ENCODE assay signal across 27 cellular contexts in genomic region chr2:46400041-46400440, GRCh38.
"Had no signal": no experiment of that assay in that cellular context is flagged by ENCODE, and none has a peak within 500 bp of the region (broad histone marks: within the 10 kb centered on the region; RNA-seq: fewer than 3 reads in every experiment).

No MANE protein-coding gene starts in this region.

- H3K4me1 ChIP-seq: ascending aorta, breast epithelium, colonic mucosa, gastroesophageal sphincter, heart right ventricle had no signal

- H3K36me3 ChIP-seq: ascending aorta, breast epithelium, cardiac muscle cell, colonic mucosa, gastroesophageal sphincter, heart right ventricle, WERI-Rb-1 had no signal

- H3K27ac ChIP-seq: ascending aorta, breast epithelium, cardiac muscle cell, colonic mucosa, gastroesophageal sphincter, heart right ventricle, WERI-Rb-1 had no signal

- DNase-seq: activated B cell treated with CpG ODN at 0.5 μM for 24 hours; activated CD4-positive, alpha-beta memory T cell treated with anti-CD3 and anti-CD28 coated beads for 36 hours; activated CD4-positive, alpha-beta T cell treated with anti-CD3 and anti-CD28 coated beads, Interleukin-2, amount 10 ng/mL, durations not matched to agents 24 days and 14 days; activated CD8-positive, alpha-beta memory T cell treated with anti-CD3 and anti-CD28 coated beads, Interleukin-2, amount 10 ng/mL, durations not matched to agents 7 days and 5 days; activated CD8-positive, alpha-beta memory T cell treated with anti-CD3 and anti-CD28 coated beads, Interleukin-2, amount 50 U/mL, for 4 hours; activated effector memory CD4-positive, alpha-beta T cell treated with anti-CD3 and anti-CD28 coated beads, Interleukin-2, amount 50 U/mL, for 16 hours; activated naive CD4-positive, alpha-beta T cell treated with anti-CD3 and anti-CD28 coated beads for 36 hours; activated naive CD8-positive, alpha-beta T cell treated with anti-CD3 and anti-CD28 coated beads for 36 hours; activated naive CD8-positive, alpha-beta T cell treated with anti-CD3 and anti-CD28 coated beads, Interleukin-2, amount 50 U/mL, for 24 hours; activated T-cell treated with anti-CD3 and anti-CD28 coated beads, Interleukin-2, amount 50 U/mL, for 1 hour; activated T-cell treated with anti-CD3 and anti-CD28 coated beads, Interleukin-2, amount 50 U/mL, for 48 hours; central memory CD4-positive, alpha-beta T cell; cerebellar nuclear complex; colonic mucosa; effector CD8-positive, alpha-beta T cell; foreskin melanocyte; heart right ventricle; T-cell; T1000; WERI-Rb-1 had no signal

- H3K9me3 ChIP-seq: ascending aorta, breast epithelium, colonic mucosa, gastroesophageal sphincter, heart right ventricle had no signal

- ATAC-seq: activated CD4-positive, CD25-positive, alpha-beta regulatory T cell treated with anti-CD3 and anti-CD28 coated beads, Interleukin-2, amount 50 U/mL, for 24 hours; activated CD8-positive, alpha-beta memory T cell treated with anti-CD3 and anti-CD28 coated beads, Interleukin-2, amount 10 ng/mL, durations not matched to agents 7 days and 5 days; activated CD8-positive, alpha-beta T cell treated with anti-CD3 and anti-CD28 coated beads, Interleukin-2, amount 10 ng/mL, durations not matched to agents 7 days and 5 days; activated naive CD8-positive, alpha-beta T cell treated with anti-CD3 and anti-CD28 coated beads, Interleukin-2, amount 50 U/mL, for 24 hours; esophagus mucosa; gastroesophageal sphincter; heart right ventricle; T-cell had no signal

- H3K27me3 ChIP-seq: ascending aorta, breast epithelium, colonic mucosa, gastroesophageal sphincter, heart right ventricle had no signal

- H3K4me3 ChIP-seq: ascending aorta, breast epithelium, cardiac muscle cell, colonic mucosa, gastroesophageal sphincter, heart right ventricle had no signal
